Comparison of ENCODE assay signal across 26 cellular contexts in genomic region chr13:109114991-109115390, GRCh38.
"Had no signal": no experiment of that assay in that cellular context is flagged by ENCODE, and none has a peak within 500 bp of the region (broad histone marks: within the 10 kb centered on the region; RNA-seq: fewer than 3 reads in every experiment).

No MANE protein-coding gene starts in this region.

- H3K9me3 ChIP-seq: stomach, suprapubic skin, testis, thoracic aorta, thyroid gland, tibial artery, tibial nerve, transverse colon, upper lobe of left lung, upper lobe of right lung, uterus, vagina had no signal

- H3K27me3 ChIP-seq: stomach, suprapubic skin, testis, thyroid gland, tibial artery, tibial nerve, transverse colon, upper lobe of left lung, upper lobe of right lung, uterus, vagina had no signal

- H3K36me3 ChIP-seq: stomach, suprapubic skin, thoracic aorta, thyroid gland, tibial artery, tibial nerve, transverse colon, upper lobe of left lung, upper lobe of right lung, uterus, vagina had no signal

- H3K4me1 ChIP-seq: stomach, suprapubic skin, thyroid gland, tibial artery, tibial nerve, transverse colon, upper lobe of left lung, upper lobe of right lung, uterus, vagina had no signal

- H3K4me3 ChIP-seq: stomach, suprapubic skin, testis, thoracic aorta, thyroid gland, tibial artery, tibial nerve, transverse colon, upper lobe of left lung, upper lobe of right lung, uterus, vagina had no signal

- H3K27ac ChIP-seq: stomach, suprapubic skin, testis, thoracic aorta, thyroid gland, tibial artery, tibial nerve, transverse colon, upper lobe of left lung, upper lobe of right lung, uterus, vagina had no signal

- ATAC-seq: stimulated activated effector memory CD8-positive, alpha-beta T cell treated with anti-CD3 and anti-CD28 coated beads, Interleukin-12 subunit alpha, Interleukin-12 subunit beta, amount 100 ng/mL, for 72 hours; stimulated activated memory B cell treated with anti-CD40 and anti-IgM and Interleukin-4, amounts not matched to agents 10 μg/mL and 1 μg/mL and 100 μg/mL, for 72 hours; stimulated activated naive B cell treated with anti-CD40 and anti-IgM and Interleukin-4, amounts not matched to agents 10 μg/mL and 1 μg/mL and 100 μg/mL, for 72 hours; stimulated activated naive CD8-positive, alpha-beta T cell treated with anti-CD3 and anti-CD28 coated beads, Interleukin-15, amount 100 ng/mL, for 72 hours; stimulated activated naive CD8-positive, alpha-beta T cell treated with anti-CD3 and anti-CD28 coated beads, Interleukin-15, Interleukin-2, amounts not matched to agents 100 U/mL and 50 U/mL, for 24 hours; upper lobe of right lung had no signal

- DNase-seq: stimulated activated CD4-positive, alpha-beta T cell treated with anti-CD3 and anti-CD28 coated beads, Interleukin-2, amount 100 ng/mL, for 48 hours; stimulated activated CD4-positive, alpha-beta T cell treated with anti-CD3 and anti-CD28 coated beads, Interleukin-4, amount 100 ng/mL, for 1 hour; stimulated activated CD4-positive, alpha-beta T cell treated with anti-CD3 and anti-CD28 coated beads, Interleukin-4, amount 100 ng/mL, for 24 hours; stimulated activated CD4-positive, alpha-beta T cell treated with anti-CD3 and anti-CD28 coated beads, Interleukin-4, amount 100 ng/mL, for 4 hours; stimulated activated CD8-positive, alpha-beta memory T cell treated with anti-CD3 and anti-CD28 coated beads, Interleukin-4, amount 100 ng/mL, for 48 hours; stimulated activated naive B cell treated with anti-CD40 and anti-IgM and Interleukin-4, amounts not matched to agents 10 μg/mL and 1 μg/mL and 100 μg/mL, for 72 hours; stimulated activated naive CD4-positive, alpha-beta T cell; stimulated activated naive CD4-positive, alpha-beta T cell treated with Interleukin-2 at 50 U/mL for 16 hours; stimulated activated naive CD8-positive, alpha-beta T cell treated with anti-CD3 and anti-CD28 coated beads, Interleukin-15, amount 100 ng/mL, for 72 hours; stimulated activated naive CD8-positive, alpha-beta T cell treated with anti-CD3 and anti-CD28 coated beads, Interleukin-15, Interleukin-2, amounts not matched to agents 100 U/mL and 50 U/mL, for 24 hours; stomach; substantia nigra; testis; thyroid gland; tibial artery; transverse colon; trophoblast cell; upper lobe of left lung; upper lobe of right lung; uterus had no signal
